Comparison of ENCODE assay signal across 28 cellular contexts in genomic region chr5:94903719-94904118, GRCh38.
"Had no signal": no experiment of that assay in that cellular context is flagged by ENCODE, and none has a peak within 500 bp of the region (broad histone marks: within the 10 kb centered on the region; RNA-seq: fewer than 3 reads in every experiment).

No MANE protein-coding gene starts in this region.

- H3K4me3 ChIP-seq: ascending aorta, heart right ventricle, left lung, lower lobe of right lung, skin epidermis, thoracic aorta, vagina had no signal

- H3K4me1 Mint-ChIP-seq: activated CD4-positive, alpha-beta T cell treated with anti-CD3 and anti-CD28 coated beads, Interleukin-2, amount 10 ng/mL, durations not matched to agents 24 days and 14 days; activated naive CD4-positive, alpha-beta T cell treated with anti-CD3 and anti-CD28 coated beads, Interleukin-2, amount 10 ng/mL, durations not matched to agents 7 days and 5 days; activated naive CD8-positive, alpha-beta T cell treated with anti-CD3 and anti-CD28 coated beads, Interleukin-2, amount 10 ng/mL, durations not matched to agents 7 days and 5 days; naive thymus-derived CD8-positive, alpha-beta T cell had no signal

- H3K4me3 Mint-ChIP-seq: activated CD4-positive, alpha-beta memory T cell treated with anti-CD3 and anti-CD28 coated beads for 36 hours; activated CD4-positive, alpha-beta T cell treated with anti-CD3 and anti-CD28 coated beads, Interleukin-2, amount 10 ng/mL, durations not matched to agents 24 days and 14 days; activated naive CD4-positive, alpha-beta T cell treated with anti-CD3 and anti-CD28 coated beads, Interleukin-2, amount 10 ng/mL, durations not matched to agents 7 days and 5 days; activated naive CD8-positive, alpha-beta T cell treated with anti-CD3 and anti-CD28 coated beads, Interleukin-2, amount 10 ng/mL, durations not matched to agents 7 days and 5 days; naive thymus-derived CD8-positive, alpha-beta T cell had no signal

- H3K27me3 ChIP-seq: ascending aorta, brain microvascular endothelial cell, heart right ventricle, left lung, vagina had no signal

- H3K27ac ChIP-seq: ascending aorta, brain microvascular endothelial cell, heart right ventricle, left lung, lower lobe of right lung, skin epidermis, thoracic aorta, vagina had no signal

- DNase-seq: activated CD4-positive, alpha-beta memory T cell treated with anti-CD3 and anti-CD28 coated beads for 36 hours; activated CD4-positive, alpha-beta T cell treated with anti-CD3 and anti-CD28 coated beads, Interleukin-2, amount 10 ng/mL, durations not matched to agents 24 days and 14 days; activated CD4-positive, CD25-positive, alpha-beta regulatory T cell treated with anti-CD3 and anti-CD28 coated beads, Interleukin-2, amount 50 U/mL, for 72 hours; activated CD8-positive, alpha-beta memory T cell treated with anti-CD3 and anti-CD28 coated beads, Interleukin-2, amount 50 U/mL, for 4 hours; activated gamma-delta T cell; activated naive CD4-positive, alpha-beta T cell treated with anti-CD3 and anti-CD28 coated beads, Interleukin-2, amount 10 ng/mL, durations not matched to agents 7 days and 5 days; activated naive CD8-positive, alpha-beta T cell treated with anti-CD3 and anti-CD28 coated beads, Interleukin-2, amount 10 ng/mL, durations not matched to agents 7 days and 5 days; activated T-cell treated with anti-CD3 and anti-CD28 coated beads, Interleukin-2, amount 50 U/mL, for 1 hour; brain microvascular endothelial cell; foreskin melanocyte; heart right ventricle; kidney glomerular epithelial cell; left lung; lower lobe of right lung; mesenchymal stem cell; naive thymus-derived CD8-positive, alpha-beta T cell; right cardiac atrium; stimulated activated CD4-positive, alpha-beta T cell treated with anti-CD3 and anti-CD28 coated beads, Interleukin-12 subunit alpha, Interleukin-12 subunit beta, amount 100 ng/mL, for 4 hours; stimulated activated CD4-positive, alpha-beta T cell treated with anti-CD3 and anti-CD28 coated beads, Interleukin-4, amount 100 ng/mL, for 1 hour; stimulated activated naive CD8-positive, alpha-beta T cell treated with anti-CD3 and anti-CD28 coated beads, Interleukin-15, Interleukin-2, amounts not matched to agents 100 U/mL and 50 U/mL, for 24 hours; T-helper 2 cell; trophoblast cell had no signal

- H3K9me3 ChIP-seq: ascending aorta, heart right ventricle, left lung, lower lobe of right lung, thoracic aorta, vagina had no signal

- H3K27me3 Mint-ChIP-seq: activated CD4-positive, alpha-beta T cell treated with anti-CD3 and anti-CD28 coated beads, Interleukin-2, amount 10 ng/mL, durations not matched to agents 24 days and 14 days; activated naive CD4-positive, alpha-beta T cell treated with anti-CD3 and anti-CD28 coated beads, Interleukin-2, amount 10 ng/mL, durations not matched to agents 7 days and 5 days had no signal

- H3K4me1 ChIP-seq: ascending aorta, heart right ventricle, left lung, lower lobe of right lung, vagina had no signal

- FAIRE-seq: endothelial cell of umbilical vein had no signal

- H3K9me3 Mint-ChIP-seq: activated CD4-positive, alpha-beta memory T cell treated with anti-CD3 and anti-CD28 coated beads for 36 hours; activated CD4-positive, alpha-beta T cell treated with anti-CD3 and anti-CD28 coated beads, Interleukin-2, amount 10 ng/mL, durations not matched to agents 24 days and 14 days; activated naive CD4-positive, alpha-beta T cell treated with anti-CD3 and anti-CD28 coated beads, Interleukin-2, amount 10 ng/mL, durations not matched to agents 7 days and 5 days; activated naive CD8-positive, alpha-beta T cell treated with anti-CD3 and anti-CD28 coated beads, Interleukin-2, amount 10 ng/mL, durations not matched to agents 7 days and 5 days; naive thymus-derived CD8-positive, alpha-beta T cell had no signal

- H3K36me3 Mint-ChIP-seq: activated CD4-positive, alpha-beta memory T cell treated with anti-CD3 and anti-CD28 coated beads for 36 hours; activated naive CD4-positive, alpha-beta T cell treated with anti-CD3 and anti-CD28 coated beads, Interleukin-2, amount 10 ng/mL, durations not matched to agents 7 days and 5 days; activated naive CD8-positive, alpha-beta T cell treated with anti-CD3 and anti-CD28 coated beads, Interleukin-2, amount 10 ng/mL, durations not matched to agents 7 days and 5 days; naive thymus-derived CD8-positive, alpha-beta T cell had no signal

- H3K36me3 ChIP-seq: ascending aorta, brain microvascular endothelial cell, thoracic aorta, vagina had no signal

- H3K27ac Mint-ChIP-seq: activated CD4-positive, alpha-beta memory T cell treated with anti-CD3 and anti-CD28 coated beads for 36 hours; activated CD4-positive, alpha-beta T cell treated with anti-CD3 and anti-CD28 coated beads, Interleukin-2, amount 10 ng/mL, durations not matched to agents 24 days and 14 days; activated naive CD4-positive, alpha-beta T cell treated with anti-CD3 and anti-CD28 coated beads, Interleukin-2, amount 10 ng/mL, durations not matched to agents 7 days and 5 days; activated naive CD8-positive, alpha-beta T cell treated with anti-CD3 and anti-CD28 coated beads, Interleukin-2, amount 10 ng/mL, durations not matched to agents 7 days and 5 days; naive thymus-derived CD8-positive, alpha-beta T cell had no signal

- ATAC-seq: esophagus mucosa; heart right ventricle; left lung; lower lobe of right lung; naive thymus-derived CD8-positive, alpha-beta T cell; right cardiac atrium; stimulated activated naive CD8-positive, alpha-beta T cell treated with anti-CD3 and anti-CD28 coated beads, Interleukin-15, Interleukin-2, amounts not matched to agents 100 U/mL and 50 U/mL, for 24 hours had no signal
